Comparison of ENCODE assay signal across 9 cellular contexts in genomic region chr2:86035371-86035882, GRCh38.
DNase-seq lines count a peak whose midpoint lies in the region; ATAC-seq, FAIRE-seq and TF ChIP-seq lines count a peak whose summit lies in the region.
"Had no signal": no experiment of that assay in that cellular context is flagged by ENCODE, and none has a peak within 500 bp of the region (broad histone marks: within the 10 kb centered on the region; RNA-seq: fewer than 3 reads in every experiment).

No MANE protein-coding gene starts in this region.

- peaks cover 29% of the 10 kb centered on the region for H3K36me3 ChIP-seq in effector memory CD4-positive, alpha-beta T cell (ENCODE audit: control insufficient read depth, insufficient read depth, low read length)
- peaks cover 5 to 46% (median 6%) of the 10 kb centered on the region in 3 donors for H3K36me3 ChIP-seq in pancreas

- peak overlapping the region; percentile 93 for H3K27ac ChIP-seq in effector memory CD4-positive, alpha-beta T cell (ENCODE audit: insufficient read depth, low read length, poor library complexity, severe bottlenecking)
- peak overlapping the region; percentile 78 to 90 (median 79) for H3K27ac ChIP-seq in pancreas

- no peak for FAIRE-seq in pancreas (lab: Jason Lieb, UNC)
- FAIRE-seq: G401.6 had no signal

- WGBS in pancreas, 2 donors: 74 to 77% methylated on average over 7 of the region's 7 CpGs

- H3K27me3 ChIP-seq in effector memory CD4-positive, alpha-beta T cell (replicated peaks; ENCODE audit: control insufficient read depth, insufficient read depth, low read length, poor library complexity, severe bottlenecking): no peaks in the 10 kb centered on the region
- H3K27me3 ChIP-seq in pancreas: no peaks in the 10 kb centered on the region

- H3K9me3 ChIP-seq in effector memory CD4-positive, alpha-beta T cell (ENCODE audit: control insufficient read depth, low read length): no peaks in the 10 kb centered on the region
- H3K9me3 ChIP-seq in pancreas: no peaks in the 10 kb centered on the region

- intact Hi-C loops in CD14-positive monocyte (cut with micrococcal nuclease) (loop anchor here in 1 of 2 donors (5.0 kb wide), 1 partner anchor 43 kb away; no protein-coding TSS in a partner anchor), pancreas (cut with DNase I) (loop anchor here in 2 of 3 donors (5.0 to 10.0 kb wide), 2 partner anchors 148 to 151 kb away; partner anchors contain the start of gene ST3GAL5 (in 2 of the 2))

- H3K4me1 ChIP-seq in effector memory CD4-positive, alpha-beta T cell (ENCODE audit: control insufficient read depth, insufficient read depth, low read length, poor library complexity, severe bottlenecking): peaks cover 62% of the 10 kb centered on the region
- H3K4me1 ChIP-seq in pancreas: peaks cover 27 to 35% (median 30%) of the 10 kb centered on the region in 3 donors

- TF ChIP-seq CTCF in CD14-positive monocyte (IDR thresholded peaks at IDR 0.05) (no peak), pancreas (IDR thresholded peaks at IDR 0.05) (no peak), omental fat pad (IDR thresholded peaks at IDR 0.05) (no peak)

- no peak overlapping the region for H3K4me3 ChIP-seq in effector memory CD4-positive, alpha-beta T cell (ENCODE audit: insufficient read depth, low read depth, low read length, poor library complexity, severe bottlenecking)
- H3K4me3 ChIP-seq in pancreas: no peak overlapping the region

- no peak for DNase-seq in CD14-positive monocyte (ENCODE audit: low spot score)
- peak; percentile 94 for DNase-seq in NCI-H2171 treated with DMSO at 0.1 percent for 48 hours (lab: John Stamatoyannopoulos, UW)
- no peak for DNase-seq in effector memory CD4-positive, alpha-beta T cell
- peak in 1 of 6 donors; percentile 48 for DNase-seq in pancreas
- no peak for DNase-seq in T-helper 9 cell
- DNase-seq in omental fat pad (ENCODE audit: low spot score): no peak
- DNase-seq in OCI-M1 (lab: John Stamatoyannopoulos, UW): no peak

- peaks cover 59% of the 10 kb centered on the region for H3K4me1 Mint-ChIP-seq in CD14-positive monocyte

- peaks cover 0 to 5% (median 0%) of the 10 kb centered on the region in 7 donors for H3K9me3 Mint-ChIP-seq in CD14-positive monocyte

- H3K27me3 Mint-ChIP-seq in CD14-positive monocyte (ENCODE audit: low read depth in 3 of 3): peaks cover 0 to 3% (median 0%) of the 10 kb centered on the region in 3 donors

- H3K36me3 Mint-ChIP-seq in CD14-positive monocyte: peaks cover 45 to 70% of the 10 kb centered on the region in 2 donors

- peak overlapping the region in 1 of 2 donors; percentile 3 for H3K4me3 Mint-ChIP-seq in CD14-positive monocyte

- H3K27ac Mint-ChIP-seq in CD14-positive monocyte: peak overlapping the region; percentile 94 to 99 (median 97)

- peak in 1 of 4 donors; percentile 8 for ATAC-seq in pancreas
- no peak for ATAC-seq in HG03354 (IDR thresholded peaks at IDR 0.05; ENCODE audit: poor library complexity, severe bottlenecking, unreplicated experiment)
- no peak for ATAC-seq in omental fat pad (ENCODE audit: low FRiP score)
